ENCODE assay signal across 24 cellular contexts in genomic region chr7:157753713-157754415, GRCh38.
"Had no signal": no experiment of that assay in that cellular context is flagged by ENCODE, and none has a peak within 500 bp of the region (broad histone marks: within the 10 kb centered on the region; RNA-seq: fewer than 3 reads in every experiment).

No MANE protein-coding gene starts in this region.

- DNase-seq: dermis blood vessel endothelial cell; effector memory CD4-positive, alpha-beta T cell; foreskin keratinocyte; heart left ventricle; kidney glomerular epithelial cell; left colon; left ventricle myocardium inferior; lower lobe of right lung; naive thymus-derived CD8-positive, alpha-beta T cell; nephron progenitor cell; occipital lobe; pancreas; sigmoid colon; stimulated activated CD4-positive, alpha-beta T cell treated with anti-CD3 and anti-CD28 coated beads, Interleukin-4, amount 100 ng/mL, for 4 hours; stimulated activated naive CD8-positive, alpha-beta T cell treated with anti-CD3 and anti-CD28 coated beads, Interleukin-15, Interleukin-2, amounts not matched to agents 100 U/mL and 50 U/mL, for 24 hours; substantia nigra; testis; upper lobe of left lung had no signal

- H3K4me1 ChIP-seq: esophagus muscularis mucosa, foreskin keratinocyte, gastroesophageal sphincter, heart left ventricle, left ventricle myocardium inferior, lower lobe of right lung, pancreas, sigmoid colon, testis, tibial nerve, upper lobe of left lung had no signal

- H3K4me3 ChIP-seq: coronary artery, esophagus muscularis mucosa, gastroesophageal sphincter, heart left ventricle, hepatocyte, left ventricle myocardium inferior, lower lobe of right lung, pancreas, sigmoid colon, testis, tibial nerve, upper lobe of left lung had no signal

- H3K36me3 ChIP-seq: esophagus muscularis mucosa, gastroesophageal sphincter, heart left ventricle, left ventricle myocardium inferior, lower lobe of right lung, pancreas, sigmoid colon, tibial nerve, upper lobe of left lung had no signal

- H3K9me3 ChIP-seq: esophagus muscularis mucosa, gastroesophageal sphincter, heart left ventricle, left ventricle myocardium inferior, lower lobe of right lung, pancreas, sigmoid colon, testis, upper lobe of left lung had no signal

- H3K27me3 ChIP-seq: esophagus muscularis mucosa, foreskin keratinocyte, hepatocyte, pancreas, sigmoid colon, testis, tibial nerve, upper lobe of left lung had no signal

- ATAC-seq: foreskin keratinocyte; gastroesophageal sphincter; heart left ventricle; left colon; lower lobe of right lung; naive thymus-derived CD8-positive, alpha-beta T cell; pancreas; stimulated activated memory B cell treated with anti-CD40 and anti-IgM and Interleukin-4, amounts not matched to agents 10 μg/mL and 1 μg/mL and 100 μg/mL, for 72 hours; stimulated activated naive CD8-positive, alpha-beta T cell treated with anti-CD3 and anti-CD28 coated beads, Interleukin-15, Interleukin-2, amounts not matched to agents 100 U/mL and 50 U/mL, for 24 hours had no signal

- H3K27ac ChIP-seq: coronary artery, esophagus muscularis mucosa, foreskin keratinocyte, gastroesophageal sphincter, heart left ventricle, hepatocyte, left ventricle myocardium inferior, lower lobe of right lung, pancreas, sigmoid colon, testis, tibial nerve, upper lobe of left lung had no signal
